ENCODE assay signal across 8 cellular contexts in the genomic region with DNA sequence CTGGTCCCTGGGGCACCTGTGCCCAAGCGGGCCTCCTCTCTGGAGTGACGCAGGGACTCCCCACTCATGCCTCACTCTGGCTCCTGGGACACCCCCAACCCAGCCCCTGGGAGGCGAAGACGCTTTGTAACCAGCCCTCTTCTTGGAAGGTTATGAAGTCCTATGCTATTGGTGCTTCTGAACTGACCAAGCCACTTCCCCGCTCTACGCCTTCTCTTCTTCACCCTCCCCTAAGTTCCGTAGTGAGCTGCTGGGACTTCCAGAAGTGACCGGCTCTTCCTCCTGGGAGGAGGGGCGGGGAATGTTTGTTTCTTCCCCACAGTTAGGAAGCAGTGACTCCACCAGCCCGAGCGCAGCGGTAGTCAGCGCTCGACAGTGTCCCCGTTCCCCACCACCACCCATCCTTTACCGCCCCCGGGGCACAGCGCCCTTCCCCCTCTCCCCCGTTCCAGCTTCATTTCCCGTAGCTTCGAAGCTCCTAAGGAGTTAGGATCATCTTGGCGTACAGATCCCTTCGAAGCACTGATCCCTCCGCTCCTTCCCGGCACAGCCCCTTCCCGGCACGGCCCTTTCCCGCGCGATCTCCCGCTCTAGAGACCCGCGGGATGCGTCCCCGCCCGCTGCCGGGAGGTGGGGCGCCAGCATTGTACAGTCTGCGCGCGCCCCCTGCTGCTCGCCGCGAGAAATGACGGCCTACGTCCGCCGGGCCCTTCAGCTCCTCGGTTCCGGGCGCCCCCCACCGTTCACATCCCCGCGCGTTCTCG. TPM values are rescaled to one million over a fixed set of nuclear protein-coding genes. Genes with fewer than 3 reads are reported as not detected.
DNase-seq lines count a peak whose midpoint lies in the region; ATAC-seq, FAIRE-seq and TF ChIP-seq lines count a peak whose summit lies in the region.

No MANE protein-coding gene starts in this region.

- dilution Hi-C loops in keratinocyte (cut with MboI; ENCODE audit: extremely low pct_ligation_motif_present, low sequenced_read_pairs) = no loop called here

- intact Hi-C loops in activated B cell treated with CpG ODN at 0.5 μM for 24 hours (cut with micrococcal nuclease) = loop anchor here (1.0 to 5.0 kb wide), 10 partner anchors 13 to 1255 kb away; a partner anchor contains a TSS

- H3K27me3 ChIP-seq in keratinocyte (ENCODE audit: control insufficient read depth, extremely low read depth, insufficient read depth, low read length) = peaks cover 31% of the 10 kb centered on the region

- peaks cover 2% of the 10 kb centered on the region for H3K36me3 Mint-ChIP-seq in activated B cell treated with CpG ODN at 0.5 μM for 24 hours (ENCODE audit: low read depth)

- H3K79me2 ChIP-seq in keratinocyte (ENCODE audit: control insufficient read depth, insufficient read depth, low read length) = no peaks in the 10 kb centered on the region

- H2AFZ ChIP-seq in keratinocyte (ENCODE audit: control insufficient read depth, low read length) = peak overlapping the region; percentile 95

- H3K9ac ChIP-seq in keratinocyte (ENCODE audit: control insufficient read depth, extremely low read depth, insufficient read depth, low read length) = peak overlapping the region; percentile 50

- H3K27ac ChIP-seq in keratinocyte (ENCODE audit: control insufficient read depth, insufficient read depth, low read length) = no peak overlapping the region

- ATAC-seq in GM18868 (IDR thresholded peaks at IDR 0.05; ENCODE audit: unreplicated experiment) (peak; percentile 76), HG03108 (IDR thresholded peaks at IDR 0.05; ENCODE audit: unreplicated experiment) (peak; percentile 82), activated B cell treated with CpG ODN at 0.5 μM for 24 hours (ENCODE audit: low read depth) (peak; percentile 92)

- peak overlapping the region; percentile 46 for H3K27ac Mint-ChIP-seq in activated B cell treated with CpG ODN at 0.5 μM for 24 hours

- TF ChIP-seq CTCF in activated B cell treated with CpG ODN at 0.5 μM for 24 hours (IDR thresholded peaks at IDR 0.05) (peak; percentile 69), cardiac fibroblast (IDR thresholded peaks at IDR 0.05; ENCODE audit: low read depth, low read length) (peak; percentile 85), keratinocyte (optimal IDR thresholded peaks at IDR 0.05 in 1 of 3, IDR thresholded peaks at IDR 0.05 in 1 of 3, conservative IDR thresholded peaks at IDR 0.05 in 1 of 3; ENCODE audit: extremely low read depth in 1 of 3, insufficient read depth in 2 of 3, low read length in 3 of 3) (peak; percentile 63 to 99 (median 97))

- H3K36me3 ChIP-seq in keratinocyte (ENCODE audit: control insufficient read depth in 2 of 2, extremely low read depth in 1 of 2, insufficient read depth in 2 of 2, low read length in 2 of 2) = no peaks in the 10 kb centered on the region

- peak overlapping the region; percentile 94 for H3K4me3 Mint-ChIP-seq in activated B cell treated with CpG ODN at 0.5 μM for 24 hours

- POLR2A ChIA-PET in activated B cell treated with CpG ODN at 0.5 μM for 24 hours (lab: Charles Lee) = interaction anchor here (0.5 to 2.2 kb wide), 13 partner anchors 35 to 1377 kb away, joined by 3 to 14 read pairs (median 5); a partner anchor contains a TSS

- peaks cover 43% of the 10 kb centered on the region for H3K27me3 Mint-ChIP-seq in activated B cell treated with CpG ODN at 0.5 μM for 24 hours

- no peaks in the 10 kb centered on the region for H3K9me3 ChIP-seq in keratinocyte (ENCODE audit: control insufficient read depth, low read depth, low read length)

- peak; percentile 95 for DNase-seq in AG08395 (ENCODE audit: low spot score)
- peak; percentile 76 for DNase-seq in NCI-H2196 (lab: John Stamatoyannopoulos, UW; ENCODE audit: unreplicated experiment)
- peak; percentile 87 for DNase-seq in activated B cell treated with CpG ODN at 0.5 μM for 24 hours
- DNase-seq in cardiac fibroblast (ENCODE audit: low read depth in 2 of 2) = peak; percentile 85 to 90
- no peak for DNase-seq in keratinocyte (ENCODE audit: low read depth, low spot score)
- DNase-seq in stimulated activated CD4-positive, alpha-beta T cell treated with anti-CD3 and anti-CD28 coated beads, Interleukin-12 subunit alpha, Interleukin-12 subunit beta, amount 100 ng/mL, for 4 hours = peak; percentile 93

- no peak for FAIRE-seq in keratinocyte (lab: Jason Lieb, UNC)

- peaks cover 19% of the 10 kb centered on the region for H3K4me1 ChIP-seq in keratinocyte (ENCODE audit: control insufficient read depth, extremely low read depth, insufficient read depth, low read length)

- peak overlapping the region; percentile 61 to 66 for H3K4me3 ChIP-seq in cardiac fibroblast (replicated peaks in 1 of 2; ENCODE audit: low read depth in 2 of 2, low read length in 2 of 2)
- H3K4me3 ChIP-seq in keratinocyte (ENCODE audit: control insufficient read depth in 2 of 3, extremely low read depth in 1 of 3, insufficient read depth in 2 of 3, low read depth in 1 of 3, low read length in 3 of 3) = peak overlapping the region; percentile 52 to 76 (median 68)

- H3K9me1 ChIP-seq in keratinocyte (ENCODE audit: control insufficient read depth, extremely low read depth, insufficient read depth, low read length) = no peaks in the 10 kb centered on the region

- CTCF ChIA-PET in activated B cell treated with CpG ODN at 0.5 μM for 24 hours (lab: Charles Lee) = interaction anchor here (0.6 to 2.9 kb wide), 31 partner anchors 11 to 407 kb away, joined by 3 to 67 read pairs (median 5); a partner anchor contains a TSS

- H3K4me2 ChIP-seq in keratinocyte (ENCODE audit: control insufficient read depth, extremely low read depth, insufficient read depth, low read depth, low read length) = peak overlapping the region; percentile 95

- H4K20me1 ChIP-seq in keratinocyte (ENCODE audit: control insufficient read depth, extremely low read depth, insufficient read depth, low read length) = no peaks in the 10 kb centered on the region

- peaks cover 15% of the 10 kb centered on the region for H3K4me1 Mint-ChIP-seq in activated B cell treated with CpG ODN at 0.5 μM for 24 hours

- no peaks in the 10 kb centered on the region for H3K9me3 Mint-ChIP-seq in activated B cell treated with CpG ODN at 0.5 μM for 24 hours

RNA-seq across cellular contexts. Expression of a gene that starts 25.3 kb away (rescaled TPM):
- not detected in 2 replicates for total RNA-seq in activated B cell treated with CpG ODN at 0.5 μM for 24 hours
- polyA plus RNA-seq in keratinocyte = not detected in 3 replicates
- not detected for polyA plus RNA-seq in keratinocyte (2011; ENCODE audit: low read depth)
- not detected in 2 replicates for polyA plus RNA-seq in keratinocyte (2011; cell fraction: cytosol; rRNA removed)
- not detected in 2 replicates for polyA plus RNA-seq in keratinocyte (2011; cell fraction: nucleus; rRNA removed)
- polyA plus RNA-seq in keratinocyte (2012; ENCODE audit: low replicate concordance) = not detected in 2 replicates
- polyA minus RNA-seq in keratinocyte = not detected in 3 replicates
- not detected for polyA minus RNA-seq in keratinocyte (2011; cell fraction: cytosol; rRNA and poly(A)+ RNA removed)
- not detected in 2 replicates for polyA minus RNA-seq in keratinocyte (2011; cell fraction: nucleus; rRNA and poly(A)+ RNA removed)

RNA-seq across cellular contexts. Expression of a gene that starts 37.0 kb away (rescaled TPM):
- total RNA-seq in activated B cell treated with CpG ODN at 0.5 μM for 24 hours = 35.7 and 37.8 TPM in 2 replicates
- polyA plus RNA-seq in keratinocyte = 18.6 to 24.2 TPM (median 19.8 TPM) in 3 replicates
- polyA plus RNA-seq in keratinocyte (2011; ENCODE audit: low read depth) = 4.0 TPM
- 17.1 and 17.4 TPM in 2 replicates for polyA plus RNA-seq in keratinocyte (2011; cell fraction: cytosol; rRNA removed)
- polyA plus RNA-seq in keratinocyte (2011; cell fraction: nucleus; rRNA removed) = 34.6 and 40.0 TPM in 2 replicates
- 17.6 and 25.3 TPM in 2 replicates for polyA plus RNA-seq in keratinocyte (2012; ENCODE audit: low replicate concordance)
- 14.3 to 52.1 TPM (median 34.3 TPM) in 3 replicates for polyA minus RNA-seq in keratinocyte
- polyA minus RNA-seq in keratinocyte (2011; cell fraction: cytosol; rRNA and poly(A)+ RNA removed) = 13.4 TPM
- 11.4 and 16.9 TPM in 2 replicates for polyA minus RNA-seq in keratinocyte (2011; cell fraction: nucleus; rRNA and poly(A)+ RNA removed)

RNA-seq across cellular contexts. Expression of a gene that starts 56.0 kb away (rescaled TPM):
- total RNA-seq in activated B cell treated with CpG ODN at 0.5 μM for 24 hours = 4.6 and 4.7 TPM in 2 replicates
- 7.5 to 13.1 TPM (median 8.2 TPM) in 3 replicates for polyA plus RNA-seq in keratinocyte
- 7.2 TPM for polyA plus RNA-seq in keratinocyte (2011; ENCODE audit: low read depth)
- polyA plus RNA-seq in keratinocyte (2011; cell fraction: cytosol; rRNA removed) = 6.4 and 11.3 TPM in 2 replicates
- 2.8 and 3.4 TPM in 2 replicates for polyA plus RNA-seq in keratinocyte (2011; cell fraction: nucleus; rRNA removed)
- polyA plus RNA-seq in keratinocyte (2012; ENCODE audit: low replicate concordance) = 8.5 and 9.6 TPM in 2 replicates
- polyA minus RNA-seq in keratinocyte = 2.6 to 10.7 TPM (median 7.1 TPM) in 3 replicates
- 11.3 TPM for polyA minus RNA-seq in keratinocyte (2011; cell fraction: cytosol; rRNA and poly(A)+ RNA removed)
- 1.3 and 1.4 TPM in 2 replicates for polyA minus RNA-seq in keratinocyte (2011; cell fraction: nucleus; rRNA and poly(A)+ RNA removed)

RNA-seq across cellular contexts. Expression of a gene that starts 57.0 kb away (rescaled TPM):
- 295 and 307 TPM in 2 replicates for total RNA-seq in activated B cell treated with CpG ODN at 0.5 μM for 24 hours
- polyA plus RNA-seq in keratinocyte = 329 to 378 TPM (median 357 TPM) in 3 replicates
- 432 TPM for polyA plus RNA-seq in keratinocyte (2011; ENCODE audit: low read depth)
- polyA plus RNA-seq in keratinocyte (2011; cell fraction: cytosol; rRNA removed) = 284 and 359 TPM in 2 replicates
- 233 and 249 TPM in 2 replicates for polyA plus RNA-seq in keratinocyte (2011; cell fraction: nucleus; rRNA removed)
- 225 and 369 TPM in 2 replicates for polyA plus RNA-seq in keratinocyte (2012; ENCODE audit: low replicate concordance)
- 337 to 463 TPM (median 392 TPM) in 3 replicates for polyA minus RNA-seq in keratinocyte
- 226 TPM for polyA minus RNA-seq in keratinocyte (2011; cell fraction: cytosol; rRNA and poly(A)+ RNA removed)
- 94.9 and 135 TPM in 2 replicates for polyA minus RNA-seq in keratinocyte (2011; cell fraction: nucleus; rRNA and poly(A)+ RNA removed)
